In the genomic region with DNA sequence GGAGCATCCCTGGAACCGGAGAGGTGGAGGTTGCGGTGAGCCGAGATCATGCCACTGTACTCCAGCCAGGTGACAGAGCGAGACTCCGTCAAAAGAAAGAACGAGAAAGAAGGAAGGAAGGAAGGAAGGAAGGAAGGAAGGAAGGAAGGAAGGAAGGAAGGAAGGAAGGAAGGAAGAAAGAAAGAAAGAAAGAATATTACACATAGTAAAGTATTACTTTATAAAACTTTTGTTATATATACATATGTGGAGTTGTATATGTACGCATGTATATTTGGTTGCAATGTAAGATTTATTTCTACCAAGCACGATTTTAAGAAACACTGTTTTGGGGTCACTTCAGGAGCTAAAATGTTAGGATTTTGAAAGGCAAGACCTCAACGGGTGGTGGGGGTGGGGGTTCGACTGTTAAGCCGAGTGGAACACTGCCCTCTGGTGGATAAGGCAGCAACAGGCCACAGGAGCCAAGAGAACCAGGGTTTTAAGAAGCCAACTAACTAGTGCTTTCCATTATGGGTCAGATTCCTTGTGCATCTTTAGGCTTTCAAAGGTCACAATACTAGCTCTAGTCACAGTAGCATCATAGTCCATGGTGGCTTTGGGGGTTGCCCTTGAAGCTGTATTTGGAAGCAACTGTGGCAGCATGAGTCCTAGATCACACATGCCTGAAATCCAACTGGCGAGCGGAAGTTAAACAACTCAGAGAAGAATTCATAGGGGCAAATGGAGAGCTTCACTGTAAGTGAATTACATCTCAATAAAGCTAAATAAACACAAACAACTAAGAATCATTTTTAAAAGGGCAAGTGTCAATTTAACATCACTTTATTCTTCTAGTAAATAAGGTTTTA, we compare ENCODE assay signal across 8 cellular contexts. TPM values are rescaled to one million over a fixed set of nuclear protein-coding genes. Genes with fewer than 3 reads are reported as not detected.
DNase-seq lines count a peak whose midpoint lies in the region; ATAC-seq and TF ChIP-seq lines count a peak whose summit lies in the region.

No MANE protein-coding gene starts in this region.

- no peaks in the 10 kb centered on the region for H3K9me3 Mint-ChIP-seq in activated T-helper 17 cell treated with anti-CD3 and anti-CD28 coated beads, Interleukin-2, amount 50 U/mL, for 72 hours
- no peaks in the 10 kb centered on the region for H3K9me3 Mint-ChIP-seq in type B pancreatic cell

- H3K36me3 ChIP-seq in neutrophil, result peaks cover 35% of the 10 kb centered on the region

- H3K4me1 Mint-ChIP-seq in activated T-helper 17 cell treated with anti-CD3 and anti-CD28 coated beads, Interleukin-2, amount 50 U/mL, for 72 hours, result peaks cover 42% of the 10 kb centered on the region
- H3K4me1 Mint-ChIP-seq in type B pancreatic cell (ENCODE audit: unreplicated experiment), result peaks cover 33% of the 10 kb centered on the region

- no peak overlapping the region for H3K4me3 ChIP-seq in fibroblast of the aortic adventitia (ENCODE audit: low read depth, low read length)
- no peak overlapping the region for H3K4me3 ChIP-seq in neutrophil (ENCODE audit: low read depth in 1 of 2, low read length in 1 of 2)

- peak; percentile 95 for TF ChIP-seq CTCF in fibroblast of the aortic adventitia (IDR thresholded peaks at IDR 0.05; ENCODE audit: insufficient read depth, low read length)
- TF ChIP-seq CTCF in neutrophil (IDR thresholded peaks at IDR 0.05), result peak; percentile 65
- peak; percentile 93 for TF ChIP-seq CTCF in type B pancreatic cell (conservative IDR thresholded peaks at IDR 0.05)

- ATAC-seq in activated T-helper 17 cell treated with anti-CD3 and anti-CD28 coated beads, Interleukin-2, amount 50 U/mL, for 72 hours (replicated peaks), result peak; percentile 86

- no peaks in the 10 kb centered on the region for H3K27me3 Mint-ChIP-seq in activated T-helper 17 cell treated with anti-CD3 and anti-CD28 coated beads, Interleukin-2, amount 50 U/mL, for 72 hours
- H3K27me3 Mint-ChIP-seq in type B pancreatic cell, result no peaks in the 10 kb centered on the region

- H3K36me3 Mint-ChIP-seq in activated T-helper 17 cell treated with anti-CD3 and anti-CD28 coated beads, Interleukin-2, amount 50 U/mL, for 72 hours (ENCODE audit: low read depth), result peaks cover 64% of the 10 kb centered on the region
- H3K36me3 Mint-ChIP-seq in type B pancreatic cell, result peaks cover 20% of the 10 kb centered on the region

- peaks cover 14 to 16% of the 10 kb centered on the region in 2 experiments for H3K4me1 ChIP-seq in neutrophil (ENCODE audit: control insufficient read depth in 1 of 2, insufficient read depth in 1 of 2, low read depth in 1 of 2, low read length in 1 of 2)

- peak; percentile 4 for DNase-seq in DMS153 treated with DMSO at 0.1 percent for 48 hours (lab: John Stamatoyannopoulos, UW; ENCODE audit: unreplicated experiment)
- DNase-seq in DMS153 (lab: John Stamatoyannopoulos, UW), result no peak
- DNase-seq in HT-29 (ENCODE audit: low spot score), result peak; percentile 65
- peak; percentile 64 for DNase-seq in RPMI7951 (ENCODE audit: low read depth)
- peak; percentile 77 for DNase-seq in fibroblast of the aortic adventitia (ENCODE audit: low read depth)
- DNase-seq in type B pancreatic cell (ENCODE audit: extremely low spot score, unreplicated experiment), result no peak

- no peaks in the 10 kb centered on the region for H3K9me3 ChIP-seq in neutrophil

- H3K27me3 ChIP-seq in neutrophil, result no peaks in the 10 kb centered on the region

- H3K27ac Mint-ChIP-seq in activated T-helper 17 cell treated with anti-CD3 and anti-CD28 coated beads, Interleukin-2, amount 50 U/mL, for 72 hours, result peak overlapping the region; percentile 81
- no peak overlapping the region for H3K27ac Mint-ChIP-seq in type B pancreatic cell

- peak overlapping the region; percentile 44 for H3K27ac ChIP-seq in neutrophil

- H3K4me3 Mint-ChIP-seq in activated T-helper 17 cell treated with anti-CD3 and anti-CD28 coated beads, Interleukin-2, amount 50 U/mL, for 72 hours, result peak overlapping the region; percentile 46
- no peak overlapping the region for H3K4me3 Mint-ChIP-seq in type B pancreatic cell

RNA-seq across cellular contexts. Expression of gene GLB1, which starts 22.5 kb away (rescaled TPM):
- total RNA-seq in HT-29 (2014; rRNA removed; shearing (Covaris generic)), result 30.0 and 31.1 TPM in 2 replicates
- total RNA-seq in RPMI7951 (2014; rRNA removed; shearing (Covaris generic)), result 95.3 and 95.6 TPM in 2 replicates
- total RNA-seq in activated T-helper 17 cell treated with anti-CD3 and anti-CD28 coated beads, Interleukin-2, amount 50 U/mL, for 72 hours, result 100 to 1,000 TPM in 1 of 2 donors, 10 to 100 TPM in 1; 54.5 to 121 TPM
- total RNA-seq in fibroblast of the aortic adventitia (ENCODE audit: low replicate concordance) (49.5 and 136 TPM in 2 replicates), type B pancreatic cell (ENCODE audit: low replicate concordance) (88.2 and 94.3 TPM in 2 replicates)

RNA-seq across cellular contexts. Expression of gene TMPPE, which starts 22.5 kb away (rescaled TPM):
- total RNA-seq in HT-29 (2014; rRNA removed; shearing (Covaris generic)), result 3.1 and 3.8 TPM in 2 replicates
- 2.4 and 3.0 TPM in 2 replicates for total RNA-seq in RPMI7951 (2014; rRNA removed; shearing (Covaris generic))
- total RNA-seq in activated T-helper 17 cell treated with anti-CD3 and anti-CD28 coated beads, Interleukin-2, amount 50 U/mL, for 72 hours, result 10 to 100 TPM in 1 of 2 donors, 1 to 10 TPM in 1; 8.8 to 12.7 TPM
- 2.2 and 5.7 TPM in 2 replicates for total RNA-seq in fibroblast of the aortic adventitia (ENCODE audit: low replicate concordance)
- 9.9 and 13.0 TPM in 2 replicates for total RNA-seq in type B pancreatic cell (ENCODE audit: low replicate concordance)

RNA-seq across cellular contexts. Expression of gene CRTAP, which starts 39.4 kb away (rescaled TPM):
- 24.4 and 36.0 TPM in 2 replicates for total RNA-seq in HT-29 (2014; rRNA removed; shearing (Covaris generic))
- 256 and 302 TPM in 2 replicates for total RNA-seq in RPMI7951 (2014; rRNA removed; shearing (Covaris generic))
- 10 to 100 TPM; 38.2 to 60.7 TPM for total RNA-seq in activated T-helper 17 cell treated with anti-CD3 and anti-CD28 coated beads, Interleukin-2, amount 50 U/mL, for 72 hours
- 109 and 323 TPM in 2 replicates for total RNA-seq in fibroblast of the aortic adventitia (ENCODE audit: low replicate concordance)
- total RNA-seq in type B pancreatic cell (ENCODE audit: low replicate concordance), result 83.2 and 138 TPM in 2 replicates

Comparison
In these comparisons a context has a peak if more than half of its experiments do, and no peak if none do; other contexts are left out.
1. DNase-seq: peak in DMS153 treated with DMSO at 0.1 percent for 48 hours (single experiment), HT-29 (single experiment), RPMI7951 (single experiment) and fibroblast of the aortic adventitia (single experiment); none in DMS153 (single experiment) and type B pancreatic cell (single experiment).
2. Peak in every context shown above with its lines, with median percentiles within 50 percentile points of each other: CTCF ChIP-seq.